Comparison of ENCODE assay signal across 20 cellular contexts in the genomic region with DNA sequence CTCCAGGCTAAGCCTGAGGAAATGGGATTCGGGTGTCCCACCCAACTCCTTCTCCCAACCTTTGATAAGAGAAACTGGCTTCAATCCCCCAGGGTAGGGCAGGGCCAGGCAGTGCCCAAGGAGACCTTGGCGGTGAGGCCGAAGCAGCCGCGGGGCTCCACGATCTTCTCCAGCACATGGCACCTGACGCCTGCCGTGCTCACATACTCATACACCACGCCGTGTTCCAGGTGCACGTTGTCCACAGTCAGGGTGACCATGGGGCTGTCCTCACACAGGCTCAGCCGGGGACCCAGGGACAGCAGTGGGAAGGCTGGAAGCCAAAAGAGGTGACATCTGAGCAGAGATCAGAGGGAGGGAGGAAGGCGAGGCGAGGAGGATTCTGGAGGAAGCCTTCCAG.
DNase-seq lines count a peak whose midpoint lies in the region; ATAC-seq and TF ChIP-seq lines count a peak whose summit lies in the region.
"Had no signal": no experiment of that assay in that cellular context is flagged by ENCODE, and none has a peak within 500 bp of the region (broad histone marks: within the 10 kb centered on the region; RNA-seq: fewer than 3 reads in every experiment).

No MANE protein-coding gene starts in this region.

- no peak for TF ChIP-seq CTCF in natural killer cell (IDR thresholded peaks at IDR 0.05)
- no peak for TF ChIP-seq CTCF in osteoblast (IDR thresholded peaks at IDR 0.05; ENCODE audit: extremely low read depth, low read depth, low read length)

- H3K9me3 ChIP-seq in osteoblast (ENCODE audit: low read depth, low read length) (no peaks in the 10 kb centered on the region), trophoblast cell (ENCODE audit: insufficient read depth, low read depth, low read length) (peaks cover 4% of the 10 kb centered on the region)
- H3K9me3 ChIP-seq: HAP-1, SK-N-SH had no signal

- no peak overlapping the region for H3K9ac ChIP-seq in trophoblast cell (ENCODE audit: low read length)
- H3K9ac ChIP-seq: SK-N-SH had no signal

- peaks cover 5% of the 10 kb centered on the region for H3K36me3 ChIP-seq in osteoblast (ENCODE audit: insufficient read depth, low read length)
- H3K36me3 ChIP-seq in trophoblast cell (ENCODE audit: control insufficient read depth in 1 of 2, insufficient read depth in 2 of 2, low read length in 2 of 2) = peaks cover 0 to 2% of the 10 kb centered on the region in 2 experiments
- H3K36me3 ChIP-seq: HAP-1 had no signal

- intact Hi-C loops in natural killer cell (cut with micrococcal nuclease) = no loop called here

- H3K27ac Mint-ChIP-seq in natural killer cell = peak overlapping the region; percentile 54 to 70
- peak overlapping the region in 1 of 2 donors; percentile 47 for H3K27ac Mint-ChIP-seq in natural killer cell treated with Interleukin-12 subunit alpha and Interleukin-12 subunit beta and Interleukin-15 and Interleukin-18, amount 100 ng/mL, for 72 hours
- H3K27ac Mint-ChIP-seq in central memory CD8-positive, alpha-beta T cell (ENCODE audit: low read depth) = peak overlapping the region; percentile 72

- no peak overlapping the region for H3K4ac ChIP-seq in trophoblast cell (ENCODE audit: low read depth, low read length)

- H3K4me1 ChIP-seq in osteoblast (ENCODE audit: insufficient read depth, low read length) = no peaks in the 10 kb centered on the region
- peaks cover 0 to 2% of the 10 kb centered on the region in 2 experiments for H3K4me1 ChIP-seq in trophoblast cell (ENCODE audit: control insufficient read depth in 1 of 2, insufficient read depth in 2 of 2, low read length in 2 of 2)
- H3K4me1 ChIP-seq: HAP-1 had no signal

- no peaks in the 10 kb centered on the region for H3K27me3 ChIP-seq in osteoblast (ENCODE audit: insufficient read depth, low read length)
- no peaks in the 10 kb centered on the region for H3K27me3 ChIP-seq in trophoblast cell (ENCODE audit: insufficient read depth, low read length)

- no peak overlapping the region for H4K91ac ChIP-seq in trophoblast cell (ENCODE audit: low read depth, low read length)

- H4K20me1 ChIP-seq in osteoblast (ENCODE audit: insufficient read depth, low read length) = no peaks in the 10 kb centered on the region

- H3K4me3 ChIP-seq in osteoblast (ENCODE audit: insufficient read depth, low read length) (no peak overlapping the region), trophoblast cell (ENCODE audit: low read depth, low read length) (no peak overlapping the region)
- H3K4me3 ChIP-seq: HAP-1 had no signal

- H3K27me3 Mint-ChIP-seq in natural killer cell (ENCODE audit: low read depth in 2 of 2) = no peaks in the 10 kb centered on the region
- no peaks in the 10 kb centered on the region for H3K27me3 Mint-ChIP-seq in natural killer cell treated with Interleukin-12 subunit alpha and Interleukin-12 subunit beta and Interleukin-15 and Interleukin-18, amount 100 ng/mL, for 72 hours
- H3K27me3 Mint-ChIP-seq in central memory CD8-positive, alpha-beta T cell = no peaks in the 10 kb centered on the region

- H3K23ac ChIP-seq in trophoblast cell (ENCODE audit: low read length) = no peak overlapping the region

- no peak for DNase-seq in natural killer cell
- DNase-seq in natural killer cell treated with Interleukin-12 subunit alpha and Interleukin-12 subunit beta and Interleukin-15 and Interleukin-18, amount 100 ng/mL, for 72 hours (ENCODE audit: low spot score) = no peak
- no peak for DNase-seq in central memory CD8-positive, alpha-beta T cell (ENCODE audit: low spot score in 2 of 2)
- peak; percentile 26 for DNase-seq in osteoblast (ENCODE audit: insufficient read length, low spot score, missing footprints)
- no peak for DNase-seq in trophoblast cell
- DNase-seq: C1 segment of cervical spinal cord, DMS79, KBM-7, MV-4-11, NCI-H1694 treated with DMSO at 0.1 percent for 48 hours, NCI-H2107, NCI-H2227 treated with DMSO at 0.1 percent for 48 hours, NCI-H510A treated with DMSO at 0.1 percent for 48 hours, NCI-H774, OCI-M1, SHP77 treated with DMSO at 0.1 percent for 48 hours, SK-N-SH had no signal

- no CpG with 5 or more reads among the region's 14 CpGs for WGBS in trophoblast cell (ENCODE audit: extremely low coverage, insufficient coverage, insufficient read length)

- no peaks in the 10 kb centered on the region for H3K9me3 Mint-ChIP-seq in natural killer cell
- no peaks in the 10 kb centered on the region for H3K9me3 Mint-ChIP-seq in natural killer cell treated with Interleukin-12 subunit alpha and Interleukin-12 subunit beta and Interleukin-15 and Interleukin-18, amount 100 ng/mL, for 72 hours
- no peaks in the 10 kb centered on the region for H3K9me3 Mint-ChIP-seq in central memory CD8-positive, alpha-beta T cell

- no peak overlapping the region for H4K12ac ChIP-seq in trophoblast cell (ENCODE audit: low read depth, low read length)

- H3K14ac ChIP-seq in trophoblast cell (ENCODE audit: low read length) = no peak overlapping the region

- H3K36me3 Mint-ChIP-seq in natural killer cell = peaks cover 14% of the 10 kb centered on the region
- H3K36me3 Mint-ChIP-seq in natural killer cell treated with Interleukin-12 subunit alpha and Interleukin-12 subunit beta and Interleukin-15 and Interleukin-18, amount 100 ng/mL, for 72 hours = peaks cover 11% of the 10 kb centered on the region
- peaks cover 80% of the 10 kb centered on the region for H3K36me3 Mint-ChIP-seq in central memory CD8-positive, alpha-beta T cell (ENCODE audit: insufficient read depth)

- no peaks in the 10 kb centered on the region for H3K79me2 ChIP-seq in osteoblast (ENCODE audit: insufficient read depth, low read length)
- no peaks in the 10 kb centered on the region for H3K79me2 ChIP-seq in trophoblast cell (ENCODE audit: control insufficient read depth, insufficient read depth, low read length, poor library complexity)

- H3K18ac ChIP-seq in trophoblast cell (ENCODE audit: low read length) = no peak overlapping the region

- no peak overlapping the region for H2BK12ac ChIP-seq in trophoblast cell (ENCODE audit: low read length)

- no peaks in the 10 kb centered on the region for H3K79me1 ChIP-seq in trophoblast cell (ENCODE audit: low read length)

- no peak overlapping the region for H2AK5ac ChIP-seq in trophoblast cell (ENCODE audit: low read length)

- no peak overlapping the region for H2AFZ ChIP-seq in osteoblast (ENCODE audit: low read length)
- no peak overlapping the region for H2AFZ ChIP-seq in trophoblast cell (ENCODE audit: insufficient read depth, low read length, poor library complexity)

- ATAC-seq in natural killer cell = no peak
- ATAC-seq in natural killer cell treated with Interleukin-12 subunit alpha and Interleukin-12 subunit beta and Interleukin-15 and Interleukin-18, amount 100 ng/mL, for 72 hours = no peak
- ATAC-seq in central memory CD8-positive, alpha-beta T cell (replicated peaks; ENCODE audit: extremely low read depth, poor library complexity, severe bottlenecking) = no peak
- ATAC-seq in GM21381 (IDR thresholded peaks at IDR 0.05; ENCODE audit: unreplicated experiment) = no peak
- ATAC-seq in GM21526 (IDR thresholded peaks at IDR 0.05; ENCODE audit: low FRiP score, unreplicated experiment) = no peak

- no peak overlapping the region for H2BK5ac ChIP-seq in trophoblast cell (ENCODE audit: low read depth, low read length, poor library complexity)

- no peak overlapping the region for H3K4me3 Mint-ChIP-seq in natural killer cell
- H3K4me3 Mint-ChIP-seq in natural killer cell treated with Interleukin-12 subunit alpha and Interleukin-12 subunit beta and Interleukin-15 and Interleukin-18, amount 100 ng/mL, for 72 hours = no peak overlapping the region
- no peak overlapping the region for H3K4me3 Mint-ChIP-seq in central memory CD8-positive, alpha-beta T cell

- H3K4me2 ChIP-seq in osteoblast (ENCODE audit: insufficient read depth, low read length) = no peak overlapping the region
- H3K4me2 ChIP-seq in trophoblast cell (ENCODE audit: low read length) = no peak overlapping the region
- H3K4me2 ChIP-seq: SK-N-SH had no signal

- H2BK120ac ChIP-seq in trophoblast cell (ENCODE audit: insufficient read depth, low read length, poor library complexity) = no peak overlapping the region

- H3K27ac ChIP-seq in osteoblast (ENCODE audit: low read depth, low read length) = no peak overlapping the region
- no peak overlapping the region for H3K27ac ChIP-seq in trophoblast cell (ENCODE audit: low read depth, low read length)

- peaks cover 0 to 13% of the 10 kb centered on the region in 2 donors for H3K4me1 Mint-ChIP-seq in natural killer cell
- H3K4me1 Mint-ChIP-seq in natural killer cell treated with Interleukin-12 subunit alpha and Interleukin-12 subunit beta and Interleukin-15 and Interleukin-18, amount 100 ng/mL, for 72 hours (ENCODE audit: low read depth in 2 of 2) = peaks cover 0 to 3% of the 10 kb centered on the region in 2 donors
- H3K4me1 Mint-ChIP-seq in central memory CD8-positive, alpha-beta T cell = peaks cover 5% of the 10 kb centered on the region

- no peak overlapping the region for H4K8ac ChIP-seq in trophoblast cell (ENCODE audit: low read depth, low read length)
